Comparison of ENCODE assay signal across 10 cellular contexts in the genomic region with DNA sequence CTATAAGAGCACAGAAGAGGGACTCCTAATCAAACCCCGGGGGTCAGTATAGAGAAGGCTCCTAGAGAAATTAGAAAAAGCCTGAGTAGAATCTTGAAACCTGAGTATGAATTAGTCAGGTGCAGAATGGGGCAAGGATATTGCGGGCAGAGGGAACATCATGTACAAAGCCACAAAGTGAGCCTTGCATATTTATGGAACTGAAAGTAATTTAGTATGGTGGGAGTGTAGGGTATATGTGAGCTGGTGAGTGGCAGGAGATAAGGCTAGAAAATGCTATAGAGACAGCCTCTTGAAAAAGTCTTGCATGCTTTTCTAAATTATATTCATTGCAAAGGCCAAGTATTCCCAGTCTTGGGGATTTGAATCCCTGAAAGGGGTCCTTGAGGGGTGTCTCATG.
A peak's percentile ranks its signal among the peaks of the same experiment; 100 is the strongest.
DNase-seq lines count a peak whose midpoint lies in the region; ATAC-seq, FAIRE-seq and TF ChIP-seq lines count a peak whose summit lies in the region.
"Had no signal": no experiment of that assay in that cellular context is flagged by ENCODE, and none has a peak within 500 bp of the region (broad histone marks: within the 10 kb centered on the region; RNA-seq: fewer than 3 reads in every experiment).

No MANE protein-coding gene starts in this region.

- WGBS in GM12878 (ENCODE audit: insufficient coverage, insufficient replicate concordance, low lambda C conversion rate, missing lambda C conversion rate), result 21% methylated on average over 2 of the region's 2 CpGs

- no peak overlapping the region for H3K27ac ChIP-seq in GM12878 (ENCODE audit: control insufficient read depth, insufficient read depth)

- peaks cover 46% of the 10 kb centered on the region for H3K4me1 ChIP-seq in GM12878 (ENCODE audit: control insufficient read depth, insufficient read depth, low read length)

- 0 out of 2 replicates have a peak, but pooled peaks cover 2% of the 10 kb centered on the region for H4K20me1 ChIP-seq in GM12878 (ENCODE audit: control insufficient read depth, insufficient read depth)

- 0 out of 2 replicates have a peak overlapping the region, but pooled peaks have one; percentile 3 for H3K4me3 ChIP-seq in GM12878

- no peak for TF ChIP-seq EP300 in GM12878 (IDR thresholded peaks at IDR 0.05; ENCODE audit: borderline replicate concordance in 1 of 2, control insufficient read depth in 1 of 2, low read depth in 2 of 2, low read length in 2 of 2)

- TF ChIP-seq RAD21 in GM12878 (IDR thresholded peaks at IDR 0.05; ENCODE audit: insufficient read depth, low read depth, low read length), result no peak

- no peaks in the 10 kb centered on the region for H3K27me3 ChIP-seq in GM12878 (replicated peaks in 1 of 2; ENCODE audit: control insufficient read depth in 2 of 2, insufficient read depth in 2 of 2, low read length in 1 of 2)

- peak overlapping the region; percentile 52 for H3K4me2 ChIP-seq in GM12878 (ENCODE audit: control insufficient read depth, insufficient read depth)

- no peak overlapping the region for H3K9ac ChIP-seq in GM12878 (ENCODE audit: control insufficient read depth, insufficient read depth, low read length)

- H2AFZ ChIP-seq in GM12878 (ENCODE audit: control insufficient read depth, low read depth, low read length), result no peak overlapping the region

- FAIRE-seq in GM12892 (lab: Jason Lieb, UNC) (peak; percentile 14), GM12878 (lab: Jason Lieb, UNC) (peak; percentile 88)

- CTCF ChIA-PET in GM12878 (lab: Yijun Ruan, JAX), result interaction anchor here (0.8 to 3.0 kb wide), 6 partner anchors 9 to 99 kb away, joined by 3 to 15 read pairs (median 5); no protein-coding TSS in a partner anchor

- SMC1A ChIA-PET in GM12878 (lab: Charles Lee; ENCODE audit: uncharacterized antibody, unreplicated experiment), result interaction anchor here (0.6 to 6.9 kb wide), 14 partner anchors 9 to 123 kb away, joined by 3 to 41 read pairs (median 4); a partner anchor contains a TSS

- RAD21 ChIA-PET in GM12878 (lab: Charles Lee; ENCODE audit: unreplicated experiment), result interaction anchor here (0.9 to 3.1 kb wide), 4 partner anchors 10 to 90 kb away, joined by 3 to 12 read pairs (median 3); no protein-coding TSS in a partner anchor

- H3K36me3 ChIP-seq in GM12878 (ENCODE audit: control insufficient read depth in 2 of 2, insufficient read depth in 2 of 2, low read length in 1 of 2), result no peaks in the 10 kb centered on the region; a peak in 1 of 4 replicates

- intact Hi-C loops in GM12878 (cut with micrococcal nuclease; ENCODE audit: unreplicated experiment) (loop anchor here (2.0 kb wide), 1 partner anchor 94 kb away; a partner anchor contains a TSS), left ventricle myocardium superior (cut with micrococcal nuclease) (loop anchor here (10.0 kb wide), 1 partner anchor 84 kb away; no protein-coding TSS in a partner anchor)

- DNase-seq in GM12892 (ENCODE audit: insufficient read length), result peak; percentile 15
- peak; percentile 50 for DNase-seq in GM12878 (ENCODE audit: low read depth, low spot score)
- no peak for DNase-seq in SK-N-DZ (ENCODE audit: low spot score)
- no peak for DNase-seq in DMS114 treated with DMSO at 0.1 percent for 48 hours (lab: John Stamatoyannopoulos, UW; ENCODE audit: unreplicated experiment)
- no peak for DNase-seq in left ventricle myocardium superior
- DNase-seq in KG1 (lab: John Stamatoyannopoulos, UW), result no peak
- DNase-seq: hypothalamus, NCI-H2081 had no signal

- TF ChIP-seq CTCF in GM12878 (IDR thresholded peaks at IDR 0.05 in 2 of 3, conservative IDR thresholded peaks at IDR 0.05 in 1 of 3; ENCODE audit: control insufficient read depth in 2 of 3, extremely low read depth in 1 of 3, insufficient read depth in 1 of 3, low read depth in 3 of 3, low read length in 3 of 3), result no peak

- H3K9me3 ChIP-seq in GM12878 (replicated peaks; ENCODE audit: control insufficient read depth, insufficient read depth, low read length), result peaks cover 2% of the 10 kb centered on the region; the same call in 1 of the 3 replicates

- no TSS peak for BruUV-seq in GM12878 (replicated peaks; lab: Mats Ljungman, UMichigan)

- TF ChIP-seq POLR2A in GM12892 (IDR thresholded peaks at IDR 0.05; ENCODE audit: low read depth, low read length) (no peak), GM12878 (IDR thresholded peaks at IDR 0.05; ENCODE audit: low read depth, low read length) (no peak)

- H3K79me2 ChIP-seq in GM12878 (ENCODE audit: control insufficient read depth, insufficient read depth, low read length), result peaks cover 19% of the 10 kb centered on the region

- POLR2A ChIA-PET in GM12878 (lab: Charles Lee), result interaction anchor here (0.7 to 1.0 kb wide), 2 partner anchors 23 to 94 kb away, joined by 3 read pairs; a partner anchor contains a TSS

- ATAC-seq in GM21447 (IDR thresholded peaks at IDR 0.05; ENCODE audit: unreplicated experiment) (peak; percentile 52), HG03575 (IDR thresholded peaks at IDR 0.05; ENCODE audit: extremely low read depth, insufficient number of reproducible peaks, low FRiP score, unreplicated experiment) (peak; percentile 57), GM12878 (peak; percentile 86), left ventricle myocardium superior (no peak)

- in situ Hi-C loops in GM12878 (cut with MboI), result no loop called here

TF ChIP-seq in GM12878, 131 proteins besides CTCF, POLR2A, EP300 and RAD21 (continues in another document):
- TF ChIP-seq GATAD2B (conservative IDR thresholded peaks at IDR 0.05; ENCODE audit: low read depth) (0 out of 2 replicates have a peak, but pooled peaks have one; percentile 24), WRNIP1 (IDR thresholded peaks at IDR 0.05; ENCODE audit: borderline replicate concordance, low read depth, low read length) (no peak), BHLHE40 (IDR thresholded peaks at IDR 0.05; ENCODE audit: borderline replicate concordance in 1 of 2, low read depth in 2 of 2, low read length in 1 of 2) (peak; percentile 68 to 77; a peak in 2 of 4 replicates), YY1 (IDR thresholded peaks at IDR 0.05; ENCODE audit: low read depth, low read length) (no peak), SREBF2 (IDR thresholded peaks at IDR 0.05; ENCODE audit: low read length) (no peak), PML (IDR thresholded peaks at IDR 0.05; ENCODE audit: low read length) (no peak), ZNF207 (IDR thresholded peaks at IDR 0.05; ENCODE audit: borderline replicate concordance) (no peak), EGR1 (IDR thresholded peaks at IDR 0.05; ENCODE audit: borderline replicate concordance in 1 of 2, low read depth in 2 of 2, low read length in 2 of 2) (no peak), RFX5 (IDR thresholded peaks at IDR 0.05; ENCODE audit: low read depth, low read length) (no peak), POU2F2 (IDR thresholded peaks at IDR 0.05; ENCODE audit: borderline replicate concordance, low read depth, low read length) (peak; percentile 34; the same call in 1 of the 3 replicates), SMAD1 (IDR thresholded peaks at IDR 0.05; ENCODE audit: low read depth, partially characterized antibody) (no peak), TAF1 (IDR thresholded peaks at IDR 0.05; ENCODE audit: borderline replicate concordance, low read depth, low read length) (no peak), ASH2L (IDR thresholded peaks at IDR 0.05; ENCODE audit: borderline replicate concordance, low read depth) (no peak), HDAC2 (IDR thresholded peaks at IDR 0.05) (no peak), FOXK2 (IDR thresholded peaks at IDR 0.05) (no peak), CBFB (IDR thresholded peaks at IDR 0.05; ENCODE audit: low read depth) (0 out of 2 replicates have a peak, but pooled peaks have one; percentile 41)
- TF ChIP-seq, protein P1, sequence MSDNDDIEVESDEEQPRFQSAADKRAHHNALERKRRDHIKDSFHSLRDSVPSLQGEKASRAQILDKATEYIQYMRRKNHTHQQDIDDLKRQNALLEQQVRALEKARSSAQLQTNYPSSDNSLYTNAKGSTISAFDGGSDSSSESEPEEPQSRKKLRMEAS (IDR thresholded peaks at IDR 0.05; ENCODE audit: low read depth, low read length), result no peak
- TF ChIP-seq, protein P2, sequence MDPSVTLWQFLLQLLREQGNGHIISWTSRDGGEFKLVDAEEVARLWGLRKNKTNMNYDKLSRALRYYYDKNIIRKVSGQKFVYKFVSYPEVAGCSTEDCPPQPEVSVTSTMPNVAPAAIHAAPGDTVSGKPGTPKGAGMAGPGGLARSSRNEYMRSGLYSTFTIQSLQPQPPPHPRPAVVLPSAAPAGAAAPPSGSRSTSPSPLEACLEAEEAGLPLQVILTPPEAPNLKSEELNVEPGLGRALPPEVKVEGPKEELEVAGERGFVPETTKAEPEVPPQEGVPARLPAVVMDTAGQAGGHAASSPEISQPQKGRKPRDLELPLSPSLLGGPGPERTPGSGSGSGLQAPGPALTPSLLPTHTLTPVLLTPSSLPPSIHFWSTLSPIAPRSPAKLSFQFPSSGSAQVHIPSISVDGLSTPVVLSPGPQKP (IDR thresholded peaks at IDR 0.05; ENCODE audit: low read depth, low read length), result no peak
- TF ChIP-seq, protein P3, sequence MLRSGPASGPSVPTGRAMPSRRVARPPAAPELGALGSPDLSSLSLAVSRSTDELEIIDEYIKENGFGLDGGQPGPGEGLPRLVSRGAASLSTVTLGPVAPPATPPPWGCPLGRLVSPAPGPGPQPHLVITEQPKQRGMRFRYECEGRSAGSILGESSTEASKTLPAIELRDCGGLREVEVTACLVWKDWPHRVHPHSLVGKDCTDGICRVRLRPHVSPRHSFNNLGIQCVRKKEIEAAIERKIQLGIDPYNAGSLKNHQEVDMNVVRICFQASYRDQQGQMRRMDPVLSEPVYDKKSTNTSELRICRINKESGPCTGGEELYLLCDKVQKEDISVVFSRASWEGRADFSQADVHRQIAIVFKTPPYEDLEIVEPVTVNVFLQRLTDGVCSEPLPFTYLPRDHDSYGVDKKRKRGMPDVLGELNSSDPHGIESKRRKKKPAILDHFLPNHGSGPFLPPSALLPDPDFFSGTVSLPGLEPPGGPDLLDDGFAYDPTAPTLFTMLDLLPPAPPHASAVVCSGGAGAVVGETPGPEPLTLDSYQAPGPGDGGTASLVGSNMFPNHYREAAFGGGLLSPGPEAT (IDR thresholded peaks at IDR 0.05; ENCODE audit: low read depth), result 0 out of 2 replicates have a peak, but pooled peaks have one; percentile 22
- TF ChIP-seq, protein P4, sequence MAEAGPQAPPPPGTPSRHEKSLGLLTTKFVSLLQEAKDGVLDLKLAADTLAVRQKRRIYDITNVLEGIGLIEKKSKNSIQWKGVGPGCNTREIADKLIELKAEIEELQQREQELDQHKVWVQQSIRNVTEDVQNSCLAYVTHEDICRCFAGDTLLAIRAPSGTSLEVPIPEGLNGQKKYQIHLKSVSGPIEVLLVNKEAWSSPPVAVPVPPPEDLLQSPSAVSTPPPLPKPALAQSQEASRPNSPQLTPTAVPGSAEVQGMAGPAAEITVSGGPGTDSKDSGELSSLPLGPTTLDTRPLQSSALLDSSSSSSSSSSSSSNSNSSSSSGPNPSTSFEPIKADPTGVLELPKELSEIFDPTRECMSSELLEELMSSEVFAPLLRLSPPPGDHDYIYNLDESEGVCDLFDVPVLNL (IDR thresholded peaks at IDR 0.05; ENCODE audit: low read depth, low read length), result no peak

Comparison
In these comparisons a context has a peak if more than half of its experiments do, and no peak if none do; other contexts are left out.
1. DNase-seq: peak in GM12892 (single experiment) and GM12878 (single experiment); none in SK-N-DZ (single experiment), DMS114 treated with DMSO at 0.1 percent for 48 hours (single experiment), left ventricle myocardium superior (single experiment) and KG1 (single experiment).